ENCODE assay signal across 1 cellular context in the genomic region with DNA sequence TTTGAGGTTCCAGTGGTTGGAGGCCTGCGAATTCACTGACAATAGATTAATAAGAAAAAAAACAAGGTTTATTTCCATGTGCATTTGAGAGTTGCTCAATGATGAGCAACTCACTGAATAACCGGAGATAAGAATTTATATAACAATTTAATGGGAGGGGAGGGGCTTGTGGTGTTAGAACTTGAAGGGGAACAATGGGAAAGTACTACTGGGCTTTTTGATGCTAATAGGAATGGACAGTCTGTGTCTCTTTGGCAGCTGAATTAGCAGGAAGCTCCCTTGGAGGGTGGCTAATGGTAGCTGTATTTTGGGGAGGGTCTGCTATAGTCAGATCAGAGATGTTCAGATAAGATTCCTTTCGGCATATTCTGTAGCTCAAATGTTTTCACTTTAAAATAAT.
TF ChIP-seq lines count a peak whose summit lies in the region.

No MANE protein-coding gene starts in this region.

TF ChIP-seq in GM23338, 12 proteins besides CTCF, POLR2A, EP300 and RAD21 (continued from another document):
- TF ChIP-seq, protein P1, sequence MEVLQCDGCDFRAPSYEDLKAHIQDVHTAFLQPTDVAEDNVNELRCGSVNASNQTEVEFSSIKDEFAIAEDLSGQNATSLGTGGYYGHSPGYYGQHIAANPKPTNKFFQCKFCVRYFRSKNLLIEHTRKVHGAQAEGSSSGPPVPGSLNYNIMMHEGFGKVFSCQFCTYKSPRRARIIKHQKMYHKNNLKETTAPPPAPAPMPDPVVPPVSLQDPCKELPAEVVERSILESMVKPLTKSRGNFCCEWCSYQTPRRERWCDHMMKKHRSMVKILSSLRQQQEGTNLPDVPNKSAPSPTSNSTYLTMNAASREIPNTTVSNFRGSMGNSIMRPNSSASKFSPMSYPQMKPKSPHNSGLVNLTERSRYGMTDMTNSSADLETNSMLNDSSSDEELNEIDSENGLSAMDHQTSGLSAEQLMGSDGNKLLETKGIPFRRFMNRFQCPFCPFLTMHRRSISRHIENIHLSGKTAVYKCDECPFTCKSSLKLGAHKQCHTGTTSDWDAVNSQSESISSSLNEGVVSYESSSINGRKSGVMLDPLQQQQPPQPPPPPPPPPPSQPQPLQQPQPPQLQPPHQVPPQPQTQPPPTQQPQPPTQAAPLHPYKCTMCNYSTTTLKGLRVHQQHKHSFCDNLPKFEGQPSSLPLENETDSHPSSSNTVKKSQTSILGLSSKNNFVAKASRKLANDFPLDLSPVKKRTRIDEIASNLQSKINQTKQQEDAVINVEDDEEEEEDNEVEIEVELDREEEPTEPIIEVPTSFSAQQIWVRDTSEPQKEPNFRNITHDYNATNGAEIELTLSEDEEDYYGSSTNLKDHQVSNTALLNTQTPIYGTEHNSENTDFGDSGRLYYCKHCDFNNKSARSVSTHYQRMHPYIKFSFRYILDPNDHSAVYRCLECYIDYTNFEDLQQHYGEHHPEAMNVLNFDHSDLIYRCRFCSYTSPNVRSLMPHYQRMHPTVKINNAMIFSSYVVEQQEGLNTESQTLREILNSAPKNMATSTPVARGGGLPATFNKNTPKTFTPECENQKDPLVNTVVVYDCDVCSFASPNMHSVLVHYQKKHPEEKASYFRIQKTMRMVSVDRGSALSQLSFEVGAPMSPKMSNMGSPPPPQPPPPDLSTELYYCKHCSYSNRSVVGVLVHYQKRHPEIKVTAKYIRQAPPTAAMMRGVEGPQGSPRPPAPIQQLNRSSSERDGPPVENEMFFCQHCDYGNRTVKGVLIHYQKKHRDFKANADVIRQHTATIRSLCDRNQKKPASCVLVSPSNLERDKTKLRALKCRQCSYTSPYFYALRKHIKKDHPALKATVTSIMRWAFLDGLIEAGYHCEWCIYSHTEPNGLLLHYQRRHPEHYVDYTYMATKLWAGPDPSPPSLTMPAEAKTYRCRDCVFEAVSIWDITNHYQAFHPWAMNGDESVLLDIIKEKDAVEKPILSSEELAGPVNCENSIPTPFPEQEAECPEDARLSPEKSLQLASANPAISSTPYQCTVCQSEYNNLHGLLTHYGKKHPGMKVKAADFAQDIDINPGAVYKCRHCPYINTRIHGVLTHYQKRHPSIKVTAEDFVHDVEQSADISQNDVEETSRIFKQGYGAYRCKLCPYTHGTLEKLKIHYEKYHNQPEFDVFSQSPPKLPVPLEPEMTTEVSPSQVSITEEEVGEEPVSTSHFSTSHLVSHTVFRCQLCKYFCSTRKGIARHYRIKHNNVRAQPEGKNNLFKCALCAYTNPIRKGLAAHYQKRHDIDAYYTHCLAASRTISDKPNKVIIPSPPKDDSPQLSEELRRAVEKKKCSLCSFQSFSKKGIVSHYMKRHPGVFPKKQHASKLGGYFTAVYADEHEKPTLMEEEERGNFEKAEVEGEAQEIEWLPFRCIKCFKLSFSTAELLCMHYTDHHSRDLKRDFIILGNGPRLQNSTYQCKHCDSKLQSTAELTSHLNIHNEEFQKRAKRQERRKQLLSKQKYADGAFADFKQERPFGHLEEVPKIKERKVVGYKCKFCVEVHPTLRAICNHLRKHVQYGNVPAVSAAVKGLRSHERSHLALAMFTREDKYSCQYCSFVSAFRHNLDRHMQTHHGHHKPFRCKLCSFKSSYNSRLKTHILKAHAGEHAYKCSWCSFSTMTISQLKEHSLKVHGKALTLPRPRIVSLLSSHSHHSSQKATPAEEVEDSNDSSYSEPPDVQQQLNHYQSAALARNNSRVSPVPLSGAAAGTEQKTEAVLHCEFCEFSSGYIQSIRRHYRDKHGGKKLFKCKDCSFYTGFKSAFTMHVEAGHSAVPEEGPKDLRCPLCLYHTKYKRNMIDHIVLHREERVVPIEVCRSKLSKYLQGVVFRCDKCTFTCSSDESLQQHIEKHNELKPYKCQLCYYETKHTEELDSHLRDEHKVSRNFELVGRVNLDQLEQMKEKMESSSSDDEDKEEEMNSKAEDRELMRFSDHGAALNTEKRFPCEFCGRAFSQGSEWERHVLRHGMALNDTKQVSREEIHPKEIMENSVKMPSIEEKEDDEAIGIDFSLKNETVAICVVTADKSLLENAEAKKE (CRISPR knock-in tag; IDR thresholded peaks at IDR 0.05) = no peak
- TF ChIP-seq ZNF114 (CRISPR knock-in tag; IDR thresholded peaks at IDR 0.05) = no peak
